ENCODE assay signal across 17 cellular contexts in the genomic region with DNA sequence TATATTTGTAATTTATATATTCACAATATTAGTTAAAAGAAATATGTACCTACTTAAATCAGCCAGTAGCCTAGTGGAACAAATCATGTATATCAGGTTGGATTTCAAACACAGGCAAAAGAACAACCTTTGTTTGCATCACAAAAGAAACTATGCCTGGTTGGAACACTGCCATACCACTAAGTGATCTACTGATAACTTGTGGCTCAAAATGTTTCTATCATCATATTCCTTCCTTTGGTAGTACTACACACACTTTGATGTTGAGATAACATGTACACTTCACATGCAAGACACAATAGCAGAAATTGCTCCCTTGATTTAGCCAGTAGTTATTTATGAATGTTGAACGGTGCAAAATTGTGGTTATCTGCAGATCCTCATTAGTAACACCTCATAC.
A peak's percentile ranks its signal among the peaks of the same experiment; 100 is the strongest.
DNase-seq lines count a peak whose midpoint lies in the region; ATAC-seq and TF ChIP-seq lines count a peak whose summit lies in the region.
"Had no signal": no experiment of that assay in that cellular context is flagged by ENCODE, and none has a peak within 500 bp of the region (broad histone marks: within the 10 kb centered on the region; RNA-seq: fewer than 3 reads in every experiment).

No MANE protein-coding gene starts in this region.

- H3K36me3 ChIP-seq in kidney epithelial cell (ENCODE audit: control insufficient read depth, insufficient read depth, low read length) = no peaks in the 10 kb centered on the region
- H3K36me3 ChIP-seq: SJSA1, upper lobe of right lung had no signal

- ATAC-seq in SK-N-SH treated with all-trans-retinoic acid at 6 μM for 48 hours (no peak), GM19023 (IDR thresholded peaks at IDR 0.05; ENCODE audit: unreplicated experiment) (no peak)
- ATAC-seq: activated CD4-positive, CD25-positive, alpha-beta regulatory T cell treated with anti-CD3 and anti-CD28 coated beads, Interleukin-2, amount 50 U/mL, for 24 hours; upper lobe of right lung had no signal

- no peaks in the 10 kb centered on the region for H3K27me3 ChIP-seq in kidney epithelial cell (ENCODE audit: control insufficient read depth, insufficient read depth, low read length)
- H3K27me3 ChIP-seq: upper lobe of right lung had no signal

- DNase-seq in DMS53 (lab: John Stamatoyannopoulos, UW) (peak; percentile 2), DMS53 treated with DMSO at 0.1 percent for 48 hours (lab: John Stamatoyannopoulos, UW; ENCODE audit: unreplicated experiment) (no peak), NCI-H1105 (lab: John Stamatoyannopoulos, UW) (peak; percentile 72), kidney epithelial cell (ENCODE audit: low read depth) (peak; percentile 18), inferior parietal cortex (ENCODE audit: extremely low spot score) (no peak), AG08395 (ENCODE audit: low spot score) (no peak)
- DNase-seq: activated T-cell treated with anti-CD3 and anti-CD28 coated beads, Interleukin-2, amount 50 U/mL, for 48 hours; Calu3; H7; NCI-H446 treated with DMSO at 0.1 percent for 48 hours; nucleus accumbens; stimulated activated CD8-positive, alpha-beta memory T cell treated with anti-CD3 and anti-CD28 coated beads, Interleukin-4, amount 100 ng/mL, for 48 hours; upper lobe of right lung had no signal

- no peak overlapping the region for H3K4me3 ChIP-seq in kidney epithelial cell (ENCODE audit: low read depth, low read length)
- H3K4me3 ChIP-seq: SJSA1, upper lobe of right lung had no signal

- TF ChIP-seq CTCF in kidney epithelial cell (IDR thresholded peaks at IDR 0.05; ENCODE audit: insufficient read depth, low read length, poor library complexity, severe bottlenecking) = no peak

TF ChIP-seq in SK-N-SH treated with all-trans-retinoic acid at 6 μM for 48 hours, 23 proteins besides CTCF, POLR2A, EP300 and RAD21:
- no peak for TF ChIP-seq CSDC2 (CRISPR knock-in tag; IDR thresholded peaks at IDR 0.05)
- TF ChIP-seq, protein P1, sequence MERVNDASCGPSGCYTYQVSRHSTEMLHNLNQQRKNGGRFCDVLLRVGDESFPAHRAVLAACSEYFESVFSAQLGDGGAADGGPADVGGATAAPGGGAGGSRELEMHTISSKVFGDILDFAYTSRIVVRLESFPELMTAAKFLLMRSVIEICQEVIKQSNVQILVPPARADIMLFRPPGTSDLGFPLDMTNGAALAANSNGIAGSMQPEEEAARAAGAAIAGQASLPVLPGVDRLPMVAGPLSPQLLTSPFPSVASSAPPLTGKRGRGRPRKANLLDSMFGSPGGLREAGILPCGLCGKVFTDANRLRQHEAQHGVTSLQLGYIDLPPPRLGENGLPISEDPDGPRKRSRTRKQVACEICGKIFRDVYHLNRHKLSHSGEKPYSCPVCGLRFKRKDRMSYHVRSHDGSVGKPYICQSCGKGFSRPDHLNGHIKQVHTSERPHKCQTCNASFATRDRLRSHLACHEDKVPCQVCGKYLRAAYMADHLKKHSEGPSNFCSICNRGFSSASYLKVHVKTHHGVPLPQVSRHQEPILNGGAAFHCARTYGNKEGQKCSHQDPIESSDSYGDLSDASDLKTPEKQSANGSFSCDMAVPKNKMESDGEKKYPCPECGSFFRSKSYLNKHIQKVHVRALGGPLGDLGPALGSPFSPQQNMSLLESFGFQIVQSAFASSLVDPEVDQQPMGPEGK (CRISPR knock-in tag; IDR thresholded peaks at IDR 0.05; ENCODE audit: borderline replicate concordance) = no peak
- TF ChIP-seq, protein P2, sequence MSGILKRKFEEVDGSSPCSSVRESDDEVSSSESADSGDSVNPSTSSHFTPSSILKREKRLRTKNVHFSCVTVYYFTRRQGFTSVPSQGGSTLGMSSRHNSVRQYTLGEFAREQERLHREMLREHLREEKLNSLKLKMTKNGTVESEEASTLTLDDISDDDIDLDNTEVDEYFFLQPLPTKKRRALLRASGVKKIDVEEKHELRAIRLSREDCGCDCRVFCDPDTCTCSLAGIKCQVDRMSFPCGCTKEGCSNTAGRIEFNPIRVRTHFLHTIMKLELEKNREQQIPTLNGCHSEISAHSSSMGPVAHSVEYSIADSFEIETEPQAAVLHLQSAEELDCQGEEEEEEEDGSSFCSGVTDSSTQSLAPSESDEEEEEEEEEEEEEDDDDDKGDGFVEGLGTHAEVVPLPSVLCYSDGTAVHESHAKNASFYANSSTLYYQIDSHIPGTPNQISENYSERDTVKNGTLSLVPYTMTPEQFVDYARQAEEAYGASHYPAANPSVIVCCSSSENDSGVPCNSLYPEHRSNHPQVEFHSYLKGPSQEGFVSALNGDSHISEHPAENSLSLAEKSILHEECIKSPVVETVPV (CRISPR knock-in tag; IDR thresholded peaks at IDR 0.05) = no peak
- no peak for TF ChIP-seq TOX (CRISPR knock-in tag; IDR thresholded peaks at IDR 0.05; ENCODE audit: borderline replicate concordance)
- TF ChIP-seq PPARA (CRISPR knock-in tag; IDR thresholded peaks at IDR 0.05; ENCODE audit: borderline replicate concordance) = no peak
- TF ChIP-seq ISL1 (CRISPR knock-in tag; IDR thresholded peaks at IDR 0.05) = peak; percentile 72
- no peak for TF ChIP-seq ZFP3 (CRISPR knock-in tag; IDR thresholded peaks at IDR 0.05)
- TF ChIP-seq BACH2 (CRISPR knock-in tag; IDR thresholded peaks at IDR 0.05; ENCODE audit: borderline replicate concordance) = no peak

Comparison
In these comparisons a context has a peak if more than half of its experiments do, and no peak if none do; other contexts are left out.
1. DNase-seq: peak in DMS53 (single experiment), NCI-H1105 (single experiment) and kidney epithelial cell (single experiment); none in DMS53 treated with DMSO at 0.1 percent for 48 hours (single experiment), inferior parietal cortex (single experiment) and AG08395 (single experiment).